Comparison of ENCODE assay signal across 1 cellular context in genomic region chr7:50734246-50734645, GRCh38.
TF ChIP-seq lines count a peak whose summit lies in the region.

No MANE protein-coding gene starts in this region.

TF ChIP-seq in A549, 52 proteins besides CTCF, POLR2A, EP300 and RAD21 (continued from another document):
- TF ChIP-seq, protein P1, sequence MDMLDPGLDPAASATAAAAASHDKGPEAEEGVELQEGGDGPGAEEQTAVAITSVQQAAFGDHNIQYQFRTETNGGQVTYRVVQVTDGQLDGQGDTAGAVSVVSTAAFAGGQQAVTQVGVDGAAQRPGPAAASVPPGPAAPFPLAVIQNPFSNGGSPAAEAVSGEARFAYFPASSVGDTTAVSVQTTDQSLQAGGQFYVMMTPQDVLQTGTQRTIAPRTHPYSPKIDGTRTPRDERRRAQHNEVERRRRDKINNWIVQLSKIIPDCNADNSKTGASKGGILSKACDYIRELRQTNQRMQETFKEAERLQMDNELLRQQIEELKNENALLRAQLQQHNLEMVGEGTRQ (IDR thresholded peaks at IDR 0.05), result no peak
- TF ChIP-seq JUNB (IDR thresholded peaks at IDR 0.05) (no peak), CHD2 (IDR thresholded peaks at IDR 0.05; ENCODE audit: low read length, partially characterized antibody) (no peak), ZFP36 (IDR thresholded peaks at IDR 0.05; ENCODE audit: borderline replicate concordance, partially characterized antibody) (no peak), KDM5A (IDR thresholded peaks at IDR 0.05) (no peak), TFCP2L1 (CRISPR knock-in tag; IDR thresholded peaks at IDR 0.05) (no peak), JUN (IDR thresholded peaks at IDR 0.05) (no peak), CEBPB (IDR thresholded peaks at IDR 0.05) (no peak), MAX (IDR thresholded peaks at IDR 0.05) (no peak)
- TF ChIP-seq, protein P2, sequence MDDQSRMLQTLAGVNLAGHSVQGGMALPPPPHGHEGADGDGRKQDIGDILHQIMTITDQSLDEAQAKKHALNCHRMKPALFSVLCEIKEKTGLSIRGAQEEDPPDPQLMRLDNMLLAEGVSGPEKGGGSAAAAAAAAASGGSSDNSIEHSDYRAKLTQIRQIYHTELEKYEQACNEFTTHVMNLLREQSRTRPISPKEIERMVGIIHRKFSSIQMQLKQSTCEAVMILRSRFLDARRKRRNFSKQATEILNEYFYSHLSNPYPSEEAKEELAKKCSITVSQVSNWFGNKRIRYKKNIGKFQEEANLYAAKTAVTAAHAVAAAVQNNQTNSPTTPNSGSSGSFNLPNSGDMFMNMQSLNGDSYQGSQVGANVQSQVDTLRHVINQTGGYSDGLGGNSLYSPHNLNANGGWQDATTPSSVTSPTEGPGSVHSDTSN (IDR thresholded peaks at IDR 0.05), result no peak
TF ChIP-seq in A549: peak in this region for 0.
